ENCODE assay signal across 12 cellular contexts in the genomic region with DNA sequence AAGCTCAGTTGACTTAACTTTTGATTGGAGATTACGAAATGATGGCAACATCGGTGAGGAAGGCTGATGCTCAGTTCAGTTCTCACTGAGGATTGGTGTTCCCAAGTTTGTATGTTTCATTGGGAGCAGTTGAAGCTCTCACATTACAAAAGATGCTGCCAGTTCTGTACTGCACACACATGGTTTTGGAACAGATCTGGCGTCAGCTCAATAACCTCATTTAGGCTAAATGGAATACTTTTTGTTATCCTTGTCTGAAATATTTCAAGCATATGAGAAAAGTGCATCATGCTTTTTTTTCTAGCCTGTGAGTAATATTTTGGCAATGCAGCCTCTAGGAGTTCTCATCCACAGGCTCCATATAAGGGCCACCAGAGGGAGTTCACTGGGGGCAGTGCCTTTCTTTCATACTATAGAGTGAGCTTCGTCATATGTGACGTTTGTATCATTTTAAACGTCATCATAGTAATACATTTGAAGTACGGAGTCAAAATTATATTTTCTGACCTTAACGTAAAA. TPM values are rescaled to one million over a fixed set of nuclear protein-coding genes. Genes with fewer than 3 reads are reported as not detected.
A peak's percentile ranks its signal among the peaks of the same experiment; 100 is the strongest.
DNase-seq lines count a peak whose midpoint lies in the region; ATAC-seq, FAIRE-seq and TF ChIP-seq lines count a peak whose summit lies in the region.
"Had no signal": no experiment of that assay in that cellular context is flagged by ENCODE, and none has a peak within 500 bp of the region (broad histone marks: within the 10 kb centered on the region; RNA-seq: fewer than 3 reads in every experiment).

No MANE protein-coding gene starts in this region.

- H3K27ac ChIP-seq in H9 (ENCODE audit: insufficient read length, low read depth, low read length) (no peak overlapping the region), astrocyte (ENCODE audit: low read depth, low read length) (peak overlapping the region; percentile 70)
- H3K27ac ChIP-seq: testis had no signal

- no peaks in the 10 kb centered on the region for H3K27me3 ChIP-seq in H9 (ENCODE audit: insufficient read depth, low read length)
- H3K27me3 ChIP-seq in astrocyte (ENCODE audit: insufficient read depth, low read length): no peaks in the 10 kb centered on the region
- H3K27me3 ChIP-seq: ascending aorta, testis had no signal

- DNase-seq in H9 (no peak), astrocyte (ENCODE audit: low read depth) (peak; percentile 96), left cardiac atrium (no peak), smooth muscle cell of the brain vasculature (ENCODE audit: low read depth, low spot score) (peak; percentile 71), H54 (ENCODE audit: insufficient read length, low spot score) (no peak), NCI-H748 treated with DMSO at 0.1 percent for 48 hours (lab: John Stamatoyannopoulos, UW) (no peak), mucosa of descending colon (no peak)
- DNase-seq in activated naive CD8-positive, alpha-beta T cell treated with anti-CD3 and anti-CD28 coated beads for 36 hours: no peak
- DNase-seq: activated CD4-positive, alpha-beta T cell treated with anti-CD3 and anti-CD28 coated beads for 48 hours; stimulated activated CD4-positive, alpha-beta T cell treated with anti-CD3 and anti-CD28 coated beads, Interleukin-15, amount 100 ng/mL, for 24 hours; testis had no signal

- no peaks in the 10 kb centered on the region for H3K9me3 ChIP-seq in H9 (ENCODE audit: control insufficient read depth, low read depth, low read length)
- no peaks in the 10 kb centered on the region for H3K9me3 ChIP-seq in astrocyte (ENCODE audit: insufficient read depth, low read depth, low read length)
- H3K9me3 ChIP-seq in mucosa of descending colon: no peaks in the 10 kb centered on the region
- H3K9me3 ChIP-seq: ascending aorta, testis had no signal

- FAIRE-seq in astrocyte (lab: Jason Lieb, UNC): peak; percentile 96
- FAIRE-seq in H54 (lab: Jason Lieb, UNC): no peak

- ATAC-seq in left cardiac atrium: peak; percentile 27 to 62
- ATAC-seq in mucosa of descending colon: no peak

- H3K36me3 ChIP-seq in astrocyte (ENCODE audit: insufficient read depth, low read length) (no peaks in the 10 kb centered on the region), mucosa of descending colon (ENCODE audit: low read depth) (no peaks in the 10 kb centered on the region)
- H3K36me3 ChIP-seq: ascending aorta had no signal

- H4K8ac ChIP-seq in H9 (replicated peaks; ENCODE audit: insufficient read length, low read depth, low read length): no peak overlapping the region

- H3K4me1 ChIP-seq in H9 (ENCODE audit: insufficient read depth, low read length) (no peaks in the 10 kb centered on the region), astrocyte (ENCODE audit: insufficient read depth, low read length) (peaks cover 8% of the 10 kb centered on the region), mucosa of descending colon (ENCODE audit: low read depth) (no peaks in the 10 kb centered on the region)
- H3K4me1 ChIP-seq: ascending aorta, testis had no signal

- TF ChIP-seq POLR2A in H54 (IDR thresholded peaks at IDR 0.05; ENCODE audit: low read depth, low read length): no peak

- H3K27me3 Mint-ChIP-seq in H9 (ENCODE audit: low read depth) (peaks cover 22% of the 10 kb centered on the region), astrocyte (ENCODE audit: low read depth, unreplicated experiment) (no peaks in the 10 kb centered on the region)
- H3K27me3 Mint-ChIP-seq in activated naive CD8-positive, alpha-beta T cell treated with anti-CD3 and anti-CD28 coated beads for 36 hours: peaks cover 34% of the 10 kb centered on the region

- H3K4me3 Mint-ChIP-seq in H9 (no peak overlapping the region), astrocyte (ENCODE audit: unreplicated experiment) (no peak overlapping the region)
- no peak overlapping the region for H3K4me3 Mint-ChIP-seq in activated naive CD8-positive, alpha-beta T cell treated with anti-CD3 and anti-CD28 coated beads for 36 hours

- H2BK5ac ChIP-seq in H9 (ENCODE audit: insufficient read length, low read length): no peak overlapping the region

- no peak overlapping the region for H3K23ac ChIP-seq in H9 (ENCODE audit: insufficient read length, low read depth, low read length)

- H3K36me3 Mint-ChIP-seq in H9 (ENCODE audit: insufficient read depth in 1 of 3, low read depth in 3 of 3) (no peaks in the 10 kb centered on the region; a peak in 1 of 7 replicates), astrocyte (ENCODE audit: low read depth, unreplicated experiment) (no peaks in the 10 kb centered on the region)
- H3K36me3 Mint-ChIP-seq in activated naive CD8-positive, alpha-beta T cell treated with anti-CD3 and anti-CD28 coated beads for 36 hours: no peaks in the 10 kb centered on the region

- H2AK5ac ChIP-seq in H9 (ENCODE audit: insufficient read length, low read length): no peak overlapping the region

- no peak overlapping the region for H4K5ac ChIP-seq in H9 (ENCODE audit: insufficient read length, low read depth, low read length)

- no peak overlapping the region for H2BK20ac ChIP-seq in H9 (ENCODE audit: low read depth, low read length, poor library complexity, severe bottlenecking)

- peaks cover 21 to 25% of the 10 kb centered on the region in 2 experiments for H3K4me1 Mint-ChIP-seq in H9
- peaks cover 25% of the 10 kb centered on the region for H3K4me1 Mint-ChIP-seq in astrocyte (ENCODE audit: low read depth, unreplicated experiment)
- peaks cover 2% of the 10 kb centered on the region for H3K4me1 Mint-ChIP-seq in activated naive CD8-positive, alpha-beta T cell treated with anti-CD3 and anti-CD28 coated beads for 36 hours

- intact Hi-C loops in left cardiac atrium (cut with DNase I) (no loop called here), mucosa of descending colon (cut with DNase I, micrococcal nuclease) (no loop called here)

- H2BK120ac ChIP-seq in H9 (ENCODE audit: low read depth, low read length, poor library complexity, severe bottlenecking): no peak overlapping the region

- no peaks in the 10 kb centered on the region for H3K79me1 ChIP-seq in H9 (ENCODE audit: insufficient read depth, low read depth, low read length, poor library complexity, severe bottlenecking)

- H3K4ac ChIP-seq in H9 (ENCODE audit: low read depth, low read length): no peak overlapping the region

- no peak overlapping the region for H3K4me3 ChIP-seq in astrocyte (ENCODE audit: insufficient read depth, low read depth, low read length)
- no peak overlapping the region for H3K4me3 ChIP-seq in mucosa of descending colon
- H3K4me3 ChIP-seq: ascending aorta, testis had no signal

- H3K14ac ChIP-seq in H9 (ENCODE audit: insufficient read depth, low read length): no peak overlapping the region

- no peak overlapping the region for H2BK15ac ChIP-seq in H9 (ENCODE audit: low read depth, low read length)

- TF ChIP-seq CTCF in H9 (conservative IDR thresholded peaks at IDR 0.05): peak; percentile 55; the same call in 2 of the 3 replicates
- peak; percentile 41 for TF ChIP-seq CTCF in astrocyte (IDR thresholded peaks at IDR 0.05; ENCODE audit: insufficient read depth, low read depth, low read length)
- TF ChIP-seq CTCF in mucosa of descending colon (IDR thresholded peaks at IDR 0.05): no peak

- no peak overlapping the region for H3K56ac ChIP-seq in H9 (ENCODE audit: insufficient read length, low read depth, low read length)

- H3K79me2 ChIP-seq in H9 (ENCODE audit: insufficient read depth, low read length): no peaks in the 10 kb centered on the region
- H3K79me2 ChIP-seq in astrocyte (ENCODE audit: insufficient read depth, low read length): no peaks in the 10 kb centered on the region

- H3K18ac ChIP-seq in H9 (ENCODE audit: insufficient read length, low read depth, low read length): no peak overlapping the region

- no peak overlapping the region for H3K9ac ChIP-seq in H9 (ENCODE audit: extremely low read depth, insufficient read length, low read length)
- H3K9ac ChIP-seq in astrocyte (ENCODE audit: low read length): no peak overlapping the region

- H3T11ph ChIP-seq in H9 (ENCODE audit: low read length): no peak overlapping the region

- H2AFZ ChIP-seq in H9 (ENCODE audit: low read length) (no peak overlapping the region), astrocyte (ENCODE audit: low read depth, low read length) (peak overlapping the region; percentile 34)

- no peak overlapping the region for H2BK12ac ChIP-seq in H9 (ENCODE audit: insufficient read length, low read depth, low read length)

- WGBS in H9 (ENCODE audit: extremely low coverage, insufficient read length, low lambda C conversion rate): no CpG with 5 or more reads among the region's 8 CpGs

- H3K9me3 Mint-ChIP-seq in H9: no peaks in the 10 kb centered on the region
- peaks cover 3% of the 10 kb centered on the region for H3K9me3 Mint-ChIP-seq in astrocyte (ENCODE audit: unreplicated experiment)
- no peaks in the 10 kb centered on the region for H3K9me3 Mint-ChIP-seq in activated naive CD8-positive, alpha-beta T cell treated with anti-CD3 and anti-CD28 coated beads for 36 hours

- H3K23me2 ChIP-seq in H9 (ENCODE audit: insufficient read length, low read depth, low read length, poor library complexity, severe bottlenecking): no peaks in the 10 kb centered on the region

- no peak overlapping the region for H4K91ac ChIP-seq in H9 (ENCODE audit: insufficient read length, low read depth, low read length)

- H3K27ac Mint-ChIP-seq in H9 (no peak overlapping the region), astrocyte (ENCODE audit: unreplicated experiment) (peak overlapping the region; percentile 85)
- no peak overlapping the region for H3K27ac Mint-ChIP-seq in activated naive CD8-positive, alpha-beta T cell treated with anti-CD3 and anti-CD28 coated beads for 36 hours

- H4K20me1 ChIP-seq in H9 (ENCODE audit: control insufficient read depth, insufficient read depth, insufficient read length) (no peaks in the 10 kb centered on the region), astrocyte (ENCODE audit: insufficient read depth, low read length) (no peaks in the 10 kb centered on the region)

- H3K4me2 ChIP-seq in H9 (ENCODE audit: insufficient read depth, insufficient read length, low read length) (no peak overlapping the region), astrocyte (ENCODE audit: low read length) (peak overlapping the region; percentile 54)

RNA-seq across cellular contexts. Expression of a gene that starts 4.1 kb away (rescaled TPM):
- total RNA-seq in H9 (2021) (0.44 and 0.83 TPM in 2 replicates), astrocyte (0.67 and 1.7 TPM in 2 replicates), left cardiac atrium (10 to 100 TPM in 1 of 2 donors, 1 to 10 TPM in 1; 7.4 to 12.2 TPM), mucosa of descending colon (1 to 10 TPM; 1.2 to 2.1 (median 1.5) TPM)
- total RNA-seq in activated naive CD8-positive, alpha-beta T cell treated with anti-CD3 and anti-CD28 coated beads for 36 hours: not detected

Comparison
In these comparisons a context has a peak if more than half of its experiments do, and no peak if none do; other contexts are left out.
1. DNase-seq: peak in astrocyte (single experiment) and smooth muscle cell of the brain vasculature (single experiment); none in H9 (single experiment), left cardiac atrium (single experiment), H54 (single experiment), activated naive CD8-positive, alpha-beta T cell treated with anti-CD3 and anti-CD28 coated beads for 36 hours (single experiment), NCI-H748 treated with DMSO at 0.1 percent for 48 hours (single experiment) and mucosa of descending colon (0 of 3).